8 cellular contexts compared by ENCODE assay signal in genomic region chr1:100895540-100896480, GRCh38. TPM values are rescaled to one million over a fixed set of nuclear protein-coding genes. Genes with fewer than 3 reads are reported as not detected.
DNase-seq lines count a peak whose midpoint lies in the region; ATAC-seq, FAIRE-seq and TF ChIP-seq lines count a peak whose summit lies in the region.

TSS of gene SLC30A7 (plus strand) at chr1:100896090. CDS start at chr1:100896263, 173 bp downstream.

- H3K27ac Mint-ChIP-seq in activated naive CD8-positive, alpha-beta T cell treated with anti-CD3 and anti-CD28 coated beads, Interleukin-2, amount 50 U/mL, for 24 hours = peak within 1 kb of the TSS; percentile 98

- 0% methylated on average over 49 to 62 of the region's 62 CpGs for WGBS in pancreas, 2 donors
- WGBS in thyroid gland, 2 donors = 1% methylated on average over 41 to 45 of the region's 62 CpGs

- peaks cover 6 to 11% (median 10%) of the 10 kb centered on the region in 3 donors for H3K4me1 ChIP-seq in pancreas
- H3K4me1 ChIP-seq in thyroid gland = peaks cover 15 to 16% of the 10 kb centered on the region in 2 donors

- peaks cover 63% of the 10 kb centered on the region for H3K4me1 Mint-ChIP-seq in activated naive CD8-positive, alpha-beta T cell treated with anti-CD3 and anti-CD28 coated beads, Interleukin-2, amount 50 U/mL, for 24 hours

- no peaks in the 10 kb centered on the region for H3K27me3 Mint-ChIP-seq in activated naive CD8-positive, alpha-beta T cell treated with anti-CD3 and anti-CD28 coated beads, Interleukin-2, amount 50 U/mL, for 24 hours

- peak in 1 of 2 donors; percentile 76 for TF ChIP-seq POLR2A in thyroid gland (IDR thresholded peaks at IDR 0.05)

- H3K9me3 ChIP-seq in pancreas (no peaks in the 10 kb centered on the region), thyroid gland (no peaks in the 10 kb centered on the region)

- H3K4me3 ChIP-seq in GM12875 (ENCODE audit: low read depth, low read length) (peak within 1 kb of the TSS; percentile 70), pancreas (peak within 1 kb of the TSS; percentile 56 to 71 (median 64)), thyroid gland (replicated peaks in 1 of 3) (peak within 1 kb of the TSS; percentile 48 to 99 (median 55))

- ATAC-seq in HG02759 (IDR thresholded peaks at IDR 0.05; ENCODE audit: unreplicated experiment) (peak; percentile 79), Right ventricle myocardium superior (ENCODE audit: poor library complexity) (peak; percentile 97), pancreas (peak; percentile 90 to 95 (median 90))
- peak; percentile 81 for ATAC-seq in activated naive CD8-positive, alpha-beta T cell treated with anti-CD3 and anti-CD28 coated beads, Interleukin-2, amount 50 U/mL, for 24 hours

- DNase-seq in NCI-H128 (lab: John Stamatoyannopoulos, UW; ENCODE audit: unreplicated experiment) = peak; percentile 64
- peak; percentile 88 for DNase-seq in SW480 (ENCODE audit: low spot score)
- DNase-seq in activated naive CD8-positive, alpha-beta T cell treated with anti-CD3 and anti-CD28 coated beads, Interleukin-2, amount 50 U/mL, for 24 hours = peak; percentile 98
- DNase-seq in Right ventricle myocardium superior = peak; percentile 98
- DNase-seq in pancreas = peak; percentile 95 to 100 (median 98)
- peak; percentile 96 to 97 for DNase-seq in thyroid gland

- TF ChIP-seq CTCF in GM12875 (IDR thresholded peaks at IDR 0.05; ENCODE audit: borderline replicate concordance, insufficient read depth, low read depth, low read length) (no peak), pancreas (IDR thresholded peaks at IDR 0.05) (no peak), thyroid gland (IDR thresholded peaks at IDR 0.05) (no peak)

- peak within 1 kb of the TSS; percentile 100 for H3K4me3 Mint-ChIP-seq in activated naive CD8-positive, alpha-beta T cell treated with anti-CD3 and anti-CD28 coated beads, Interleukin-2, amount 50 U/mL, for 24 hours

- peaks cover 5% of the 10 kb centered on the region for H3K9me3 Mint-ChIP-seq in activated naive CD8-positive, alpha-beta T cell treated with anti-CD3 and anti-CD28 coated beads, Interleukin-2, amount 50 U/mL, for 24 hours

- H3K36me3 Mint-ChIP-seq in activated naive CD8-positive, alpha-beta T cell treated with anti-CD3 and anti-CD28 coated beads, Interleukin-2, amount 50 U/mL, for 24 hours (ENCODE audit: low read depth) = peaks cover 48% of the 10 kb centered on the region

- intact Hi-C loops in Right ventricle myocardium superior (cut with DNase I) = no loop called here
- intact Hi-C loops in pancreas (cut with DNase I) = no loop called here
- intact Hi-C loops in thyroid gland (cut with DNase I) = no loop called here

- H3K27me3 ChIP-seq in pancreas = no peaks in the 10 kb centered on the region
- H3K27me3 ChIP-seq in thyroid gland = no peaks in the 10 kb centered on the region

- H3K36me3 ChIP-seq in pancreas (peaks cover 0 to 6% (median 0%) of the 10 kb centered on the region in 3 donors), thyroid gland (peaks cover 0 to 7% of the 10 kb centered on the region in 2 donors)

- FAIRE-seq in pancreas (lab: Jason Lieb, UNC) = no peak

- H3K27ac ChIP-seq in pancreas (peak within 1 kb of the TSS; percentile 84 to 96 (median 91)), thyroid gland (peak within 1 kb of the TSS; percentile 88 to 99 (median 93))

RNA-seq across cellular contexts. Expression of gene SLC30A7, which starts in this region (rescaled TPM):
- 4.1 TPM for total RNA-seq in Right ventricle myocardium superior
- 10 to 100 TPM; 10.4 to 21.4 (median 14.4) TPM for total RNA-seq in pancreas
- polyA plus RNA-seq in pancreas = 1 to 10 TPM; 2.5 to 4.9 TPM
- 10 to 100 TPM; 32.4 to 39.7 (median 36.1) TPM for total RNA-seq in thyroid gland

Comparison
In these comparisons a context has a peak if more than half of its experiments do, and no peak if none do; other contexts are left out.
1. Peak in every context shown above with its lines: DNase-seq, ATAC-seq, H3K4me3 ChIP-seq and H3K27ac ChIP-seq.